Comparison of ENCODE assay signal across 28 cellular contexts in genomic region chr10:10510179-10510578, GRCh38.
"Had no signal": no experiment of that assay in that cellular context is flagged by ENCODE, and none has a peak within 500 bp of the region (broad histone marks: within the 10 kb centered on the region; RNA-seq: fewer than 3 reads in every experiment).

No MANE protein-coding gene starts in this region.

- H3K36me3 Mint-ChIP-seq: stimulated activated effector memory CD8-positive, alpha-beta T cell treated with anti-CD3 and anti-CD28 coated beads, Interleukin-12 subunit alpha, Interleukin-12 subunit beta, amount 100 ng/mL, for 72 hours; stimulated activated memory B cell treated with anti-CD40 and anti-IgM and Interleukin-4, amounts not matched to agents 10 μg/mL and 1 μg/mL and 100 μg/mL, for 72 hours; stimulated activated naive B cell treated with anti-CD40 and anti-IgM and Interleukin-4, amounts not matched to agents 10 μg/mL and 1 μg/mL and 100 μg/mL, for 72 hours had no signal

- H3K4me3 Mint-ChIP-seq: stimulated activated effector memory CD8-positive, alpha-beta T cell treated with anti-CD3 and anti-CD28 coated beads, Interleukin-12 subunit alpha, Interleukin-12 subunit beta, amount 100 ng/mL, for 72 hours; stimulated activated memory B cell treated with anti-CD40 and anti-IgM and Interleukin-4, amounts not matched to agents 10 μg/mL and 1 μg/mL and 100 μg/mL, for 72 hours; stimulated activated naive B cell treated with anti-CD40 and anti-IgM and Interleukin-4, amounts not matched to agents 10 μg/mL and 1 μg/mL and 100 μg/mL, for 72 hours; stimulated activated naive CD8-positive, alpha-beta T cell treated with anti-CD3 and anti-CD28 coated beads, Interleukin-15, amount 100 ng/mL, for 72 hours; stimulated activated naive CD8-positive, alpha-beta T cell treated with anti-CD3 and anti-CD28 coated beads, Interleukin-15, Interleukin-2, amounts not matched to agents 100 ng/mL and 50 ng/mL, for 24 hours; type B pancreatic cell had no signal

- FAIRE-seq: urothelium cell line had no signal

- H3K27me3 Mint-ChIP-seq: type B pancreatic cell had no signal

- H3K9me3 ChIP-seq: stomach, suprapubic skin, testis, thoracic aorta, thyroid gland, tibial artery, tibial nerve, transverse colon, upper lobe of left lung, upper lobe of right lung, uterus, vagina had no signal

- H3K27ac Mint-ChIP-seq: stimulated activated effector memory CD8-positive, alpha-beta T cell treated with anti-CD3 and anti-CD28 coated beads, Interleukin-12 subunit alpha, Interleukin-12 subunit beta, amount 100 ng/mL, for 72 hours; stimulated activated memory B cell treated with anti-CD40 and anti-IgM and Interleukin-4, amounts not matched to agents 10 μg/mL and 1 μg/mL and 100 μg/mL, for 72 hours; stimulated activated naive B cell treated with anti-CD40 and anti-IgM and Interleukin-4, amounts not matched to agents 10 μg/mL and 1 μg/mL and 100 μg/mL, for 72 hours; stimulated activated naive CD8-positive, alpha-beta T cell treated with anti-CD3 and anti-CD28 coated beads, Interleukin-15, amount 100 ng/mL, for 72 hours; stimulated activated naive CD8-positive, alpha-beta T cell treated with anti-CD3 and anti-CD28 coated beads, Interleukin-15, Interleukin-2, amounts not matched to agents 100 ng/mL and 50 ng/mL, for 24 hours; type B pancreatic cell had no signal

- H3K36me3 ChIP-seq: stomach, suprapubic skin, thoracic aorta, thyroid gland, tibial artery, tibial nerve, transverse colon, upper lobe of left lung, upper lobe of right lung, uterus, vagina had no signal

- H3K4me1 Mint-ChIP-seq: stimulated activated effector memory CD8-positive, alpha-beta T cell treated with anti-CD3 and anti-CD28 coated beads, Interleukin-12 subunit alpha, Interleukin-12 subunit beta, amount 100 ng/mL, for 72 hours; stimulated activated memory B cell treated with anti-CD40 and anti-IgM and Interleukin-4, amounts not matched to agents 10 μg/mL and 1 μg/mL and 100 μg/mL, for 72 hours; stimulated activated naive B cell treated with anti-CD40 and anti-IgM and Interleukin-4, amounts not matched to agents 10 μg/mL and 1 μg/mL and 100 μg/mL, for 72 hours; stimulated activated naive CD8-positive, alpha-beta T cell treated with anti-CD3 and anti-CD28 coated beads, Interleukin-15, amount 100 ng/mL, for 72 hours had no signal

- H3K4me3 ChIP-seq: stomach, suprapubic skin, testis, thoracic aorta, thyroid gland, tibial artery, tibial nerve, transverse colon, upper lobe of left lung, upper lobe of right lung, uterus, vagina had no signal

- H3K4me1 ChIP-seq: stomach, testis, thyroid gland, tibial nerve, transverse colon, upper lobe of left lung, upper lobe of right lung, uterus, vagina had no signal

- H3K27ac ChIP-seq: stomach, suprapubic skin, testis, thoracic aorta, thyroid gland, tibial artery, tibial nerve, transverse colon, upper lobe of left lung, upper lobe of right lung, uterus, vagina had no signal

- ATAC-seq: stimulated activated effector memory CD8-positive, alpha-beta T cell treated with anti-CD3 and anti-CD28 coated beads, Interleukin-12 subunit alpha, Interleukin-12 subunit beta, amount 100 ng/mL, for 72 hours; stimulated activated memory B cell treated with anti-CD40 and anti-IgM and Interleukin-4, amounts not matched to agents 10 μg/mL and 1 μg/mL and 100 μg/mL, for 72 hours; stimulated activated naive B cell treated with anti-CD40 and anti-IgM and Interleukin-4, amounts not matched to agents 10 μg/mL and 1 μg/mL and 100 μg/mL, for 72 hours; stimulated activated naive CD8-positive, alpha-beta T cell treated with anti-CD3 and anti-CD28 coated beads, Interleukin-15, amount 100 ng/mL, for 72 hours; stimulated activated naive CD8-positive, alpha-beta T cell treated with anti-CD3 and anti-CD28 coated beads, Interleukin-15, Interleukin-2, amounts not matched to agents 100 U/mL and 50 U/mL, for 24 hours; upper lobe of right lung had no signal

- DNase-seq: stimulated activated CD4-positive, alpha-beta T cell treated with anti-CD3 and anti-CD28 coated beads, Interleukin-2, amount 100 ng/mL, for 48 hours; stimulated activated CD4-positive, alpha-beta T cell treated with anti-CD3 and anti-CD28 coated beads, Interleukin-4, amount 100 ng/mL, for 1 hour; stimulated activated CD4-positive, alpha-beta T cell treated with anti-CD3 and anti-CD28 coated beads, Interleukin-4, amount 100 ng/mL, for 24 hours; stimulated activated CD4-positive, alpha-beta T cell treated with anti-CD3 and anti-CD28 coated beads, Interleukin-4, amount 100 ng/mL, for 4 hours; stimulated activated CD8-positive, alpha-beta memory T cell treated with anti-CD3 and anti-CD28 coated beads, Interleukin-4, amount 100 ng/mL, for 48 hours; stimulated activated naive B cell treated with anti-CD40 and anti-IgM and Interleukin-4, amounts not matched to agents 10 μg/mL and 1 μg/mL and 100 μg/mL, for 72 hours; stimulated activated naive CD4-positive, alpha-beta T cell; stimulated activated naive CD8-positive, alpha-beta T cell treated with anti-CD3 and anti-CD28 coated beads, Interleukin-15, amount 100 ng/mL, for 72 hours; stimulated activated naive CD8-positive, alpha-beta T cell treated with anti-CD3 and anti-CD28 coated beads, Interleukin-15, Interleukin-2, amounts not matched to agents 100 U/mL and 50 U/mL, for 24 hours; stomach; substantia nigra; testis; thyroid gland; tibial artery; transverse colon; trophoblast cell; upper lobe of left lung; upper lobe of right lung; uterus had no signal

- H3K27me3 ChIP-seq: stomach, suprapubic skin, testis, thyroid gland, tibial artery, tibial nerve, transverse colon, upper lobe of left lung, upper lobe of right lung, uterus, vagina had no signal
